19 cellular contexts compared by ENCODE assay signal in the genomic region with DNA sequence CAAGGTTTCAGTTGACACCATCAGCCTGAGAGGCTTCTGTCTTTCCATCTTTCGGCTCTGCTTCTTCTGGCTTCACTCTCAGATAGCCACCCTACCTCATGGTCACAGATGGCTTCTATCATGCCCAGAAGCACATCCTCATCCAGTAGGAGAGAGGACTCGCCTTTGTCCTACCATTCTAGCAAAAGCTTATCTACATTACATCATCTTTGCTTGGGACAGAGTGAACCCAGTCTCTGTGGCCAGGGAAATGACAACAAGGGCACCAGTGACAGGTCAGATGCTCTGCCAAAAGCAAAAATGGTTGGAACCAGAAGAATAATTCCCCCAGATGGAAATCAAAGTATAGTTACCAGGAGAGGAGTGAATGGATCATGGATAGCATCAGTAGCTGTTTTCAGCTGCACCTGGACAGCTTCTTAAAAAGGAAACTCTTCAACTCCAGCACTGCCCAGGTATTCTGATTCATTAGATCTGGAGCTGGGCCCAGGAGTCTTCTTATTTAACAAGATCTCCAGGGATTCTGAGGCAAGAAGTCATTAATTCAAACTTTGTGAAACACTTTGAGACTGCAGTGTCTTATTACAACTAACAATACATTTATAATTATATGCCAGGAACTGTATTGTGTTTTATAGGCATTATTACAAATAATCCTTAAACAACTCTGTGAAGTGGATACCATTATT.
A peak's percentile ranks its signal among the peaks of the same experiment; 100 is the strongest.
DNase-seq lines count a peak whose midpoint lies in the region; ATAC-seq and TF ChIP-seq lines count a peak whose summit lies in the region.
"Had no signal": no experiment of that assay in that cellular context is flagged by ENCODE, and none has a peak within 500 bp of the region (broad histone marks: within the 10 kb centered on the region; RNA-seq: fewer than 3 reads in every experiment).

No MANE protein-coding gene starts in this region.

- WGBS in body of pancreas, 2 donors = 73 to 74% methylated on average over 2 of the region's 2 CpGs

- no peaks in the 10 kb centered on the region for H3K36me3 ChIP-seq in brain microvascular endothelial cell (replicated peaks)
- H3K36me3 ChIP-seq in body of pancreas (replicated peaks in 1 of 2; ENCODE audit: insufficient read depth in 1 of 2, low read depth in 2 of 2) = no peaks in the 10 kb centered on the region
- H3K36me3 ChIP-seq: left lung, thyroid gland had no signal

- H3K4me3 ChIP-seq in brain microvascular endothelial cell (ENCODE audit: low read depth, low read length) = no peak overlapping the region
- no peak overlapping the region for H3K4me3 ChIP-seq in body of pancreas
- H3K4me3 ChIP-seq: left lung, psoas muscle, thyroid gland had no signal

- no peaks in the 10 kb centered on the region for H3K9me3 ChIP-seq in body of pancreas
- H3K9me3 ChIP-seq: left lung, psoas muscle, thyroid gland had no signal

- H3K4me1 ChIP-seq in body of pancreas = no peaks in the 10 kb centered on the region
- H3K4me1 ChIP-seq: left lung, psoas muscle, thyroid gland had no signal

- ATAC-seq in body of pancreas = no peak
- ATAC-seq in GM21576 (IDR thresholded peaks at IDR 0.05; ENCODE audit: unreplicated experiment) = no peak
- ATAC-seq in HG02588 (IDR thresholded peaks at IDR 0.05; ENCODE audit: unreplicated experiment) = no peak
- ATAC-seq: left lung had no signal

- TF ChIP-seq CTCF in brain microvascular endothelial cell (IDR thresholded peaks at IDR 0.05; ENCODE audit: low read depth, low read length, missing control alignments) (no peak), body of pancreas (IDR thresholded peaks at IDR 0.05) (no peak)

- DNase-seq in AG20443 (ENCODE audit: low spot score) (peak; percentile 43), M059J (ENCODE audit: low read depth) (peak; percentile 73), brain microvascular endothelial cell (peak; percentile 29), pons (ENCODE audit: low spot score) (peak; percentile 6), body of pancreas (no peak), NCI-H187 (lab: John Stamatoyannopoulos, UW) (no peak)
- DNase-seq: activated naive CD4-positive, alpha-beta T cell treated with anti-CD3 and anti-CD28 coated beads for 36 hours; CD4-positive, alpha-beta T cell; GDM1; hippocampal formation; left lung; naive B cell; NCI-H2029; NK-92 treated with Interleukin-12 subunit alpha and Interleukin-12 subunit beta, amount 100 ng/mL, for 24 hours; psoas muscle; thyroid gland had no signal

- intact Hi-C loops in body of pancreas (cut with DNase I) = no loop called here

- in situ Hi-C loops in brain microvascular endothelial cell (cut with HindIII; ENCODE audit: low pct_ligation_motif_present, low sequenced_read_pairs) = no loop called here

- TF ChIP-seq POLR2A in body of pancreas (IDR thresholded peaks at IDR 0.05) = no peak

- H3K27me3 ChIP-seq in brain microvascular endothelial cell (replicated peaks) (no peaks in the 10 kb centered on the region), body of pancreas (no peaks in the 10 kb centered on the region)
- H3K27me3 ChIP-seq: left lung, thyroid gland had no signal

- no peak overlapping the region for H3K27ac ChIP-seq in brain microvascular endothelial cell
- no peak overlapping the region for H3K27ac ChIP-seq in body of pancreas
- H3K27ac ChIP-seq: KMS-11, left lung, psoas muscle, thyroid gland had no signal

Comparison
In these comparisons a context has a peak if more than half of its experiments do, and no peak if none do; other contexts are left out.
1. DNase-seq: peak in AG20443 (single experiment), M059J (single experiment), brain microvascular endothelial cell (single experiment) and pons (single experiment); none in body of pancreas (0 of 4) and NCI-H187 (0 of 2).